ENCODE assay signal across 10 cellular contexts in the genomic region with DNA sequence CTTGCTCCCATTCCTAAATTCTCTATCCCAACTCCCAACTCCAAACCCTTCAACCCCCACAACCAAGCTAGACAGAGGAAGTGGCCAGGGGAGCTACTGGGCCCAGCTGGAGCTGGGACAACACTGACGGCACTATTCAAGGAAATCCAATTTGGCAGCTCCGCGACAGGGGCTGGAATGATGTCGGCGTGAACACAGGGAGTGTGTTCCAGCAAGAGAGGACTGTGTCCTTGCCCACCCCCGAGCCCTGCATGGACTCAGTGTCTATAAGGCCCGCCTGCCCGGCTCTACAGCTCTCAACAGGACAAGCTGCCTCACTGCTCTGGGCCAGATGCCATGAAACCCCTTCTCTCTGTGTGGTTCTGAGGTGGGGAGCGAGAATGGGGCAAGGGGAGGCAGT. TPM values are rescaled to one million over a fixed set of nuclear protein-coding genes. Genes with fewer than 3 reads are reported as not detected.
DNase-seq lines count a peak whose midpoint lies in the region; ATAC-seq and TF ChIP-seq lines count a peak whose summit lies in the region.
"Had no signal": no experiment of that assay in that cellular context is flagged by ENCODE, and none has a peak within 500 bp of the region (broad histone marks: within the 10 kb centered on the region; RNA-seq: fewer than 3 reads in every experiment).

No MANE protein-coding gene starts in this region.

- intact Hi-C loops in colonic mucosa (cut with DNase I) (loop anchor here (10.0 kb wide), 2 partner anchors 116 to 346 kb away; no protein-coding TSS in a partner anchor), lower lobe of right lung (cut with DNase I) (no loop called here)

- H3K36me3 ChIP-seq in Peyer's patch (peaks cover 0 to 70% (median 0%) of the 10 kb centered on the region in 3 donors), colonic mucosa (peaks cover 30% of the 10 kb centered on the region), lower lobe of right lung (peaks cover 97% of the 10 kb centered on the region)

- H3K27ac ChIP-seq in Peyer's patch (peak overlapping the region; percentile 49 to 86 (median 65)), colonic mucosa (peak overlapping the region; percentile 67), lower lobe of right lung (peak overlapping the region; percentile 64), skin epidermis (peak overlapping the region in 14 of 21 experiments; percentile 4 to 80 (median 61))
- H3K27ac ChIP-seq: PC-9 had no signal

- DNase-seq in Peyer's patch (peak in 1 of 3 donors; percentile 49), colonic mucosa (no peak), lower lobe of right lung (no peak), NCI-H345 (lab: John Stamatoyannopoulos, UW) (no peak), NCI-H774 (lab: John Stamatoyannopoulos, UW) (no peak), NCI-H2196 treated with DMSO at 0.1 percent for 48 hours (lab: John Stamatoyannopoulos, UW; ENCODE audit: unreplicated experiment) (no peak)
- no peak for DNase-seq in activated CD4-positive, CD25-positive, alpha-beta regulatory T cell treated with anti-CD3 and anti-CD28 coated beads, Interleukin-2, amount 50 U/mL, for 72 hours
- DNase-seq: activated gamma-delta T cell, PC-9 had no signal

- no peaks in the 10 kb centered on the region for H3K27me3 ChIP-seq in Peyer's patch
- H3K27me3 ChIP-seq in colonic mucosa: no peaks in the 10 kb centered on the region
- H3K27me3 ChIP-seq in lower lobe of right lung (ENCODE audit: low read depth): no peaks in the 10 kb centered on the region

- peaks cover 0 to 67% (median 7%) of the 10 kb centered on the region in 4 donors for H3K4me1 ChIP-seq in Peyer's patch
- H3K4me1 ChIP-seq in colonic mucosa: peaks cover 26% of the 10 kb centered on the region
- H3K4me1 ChIP-seq in lower lobe of right lung: peaks cover 45% of the 10 kb centered on the region

- TF ChIP-seq CTCF in Peyer's patch (IDR thresholded peaks at IDR 0.05): no peak
- no peak for TF ChIP-seq CTCF in colonic mucosa (IDR thresholded peaks at IDR 0.05)
- TF ChIP-seq CTCF in lower lobe of right lung (IDR thresholded peaks at IDR 0.05): no peak

- peak overlapping the region in 1 of 2 donors; percentile 31 for H3K9ac ChIP-seq in colonic mucosa (ENCODE audit: low read depth in 2 of 2, low read length in 2 of 2)

- TF ChIP-seq POLR2A in Peyer's patch (IDR thresholded peaks at IDR 0.05): no peak

- peak; percentile 25 to 31 for ATAC-seq in lower lobe of right lung

- no peak overlapping the region for H3K4me3 ChIP-seq in Peyer's patch
- H3K4me3 ChIP-seq in colonic mucosa: no peak overlapping the region
- no peak overlapping the region for H3K4me3 ChIP-seq in lower lobe of right lung
- no peak overlapping the region for H3K4me3 ChIP-seq in skin epidermis
- H3K4me3 ChIP-seq: PC-9 had no signal

- H3K9me3 ChIP-seq in Peyer's patch: no peaks in the 10 kb centered on the region
- no peaks in the 10 kb centered on the region for H3K9me3 ChIP-seq in colonic mucosa
- H3K9me3 ChIP-seq in lower lobe of right lung: no peaks in the 10 kb centered on the region

RNA-seq across cellular contexts. Expression of a gene that starts 11.3 kb away (rescaled TPM):
- 100 to 1,000 TPM; 136 to 244 (median 171) TPM for total RNA-seq in Peyer's patch
- 100 to 1,000 TPM; 111 to 195 TPM for total RNA-seq in colonic mucosa
- total RNA-seq in lower lobe of right lung: 50.2 TPM

RNA-seq across cellular contexts. Expression of a gene that starts 11.9 kb away (rescaled TPM):
- 10 to 100 TPM; 10.2 to 32.2 (median 13.4) TPM for total RNA-seq in Peyer's patch
- 10 to 100 TPM; 20.0 to 20.3 TPM for total RNA-seq in colonic mucosa
- 28.9 TPM for total RNA-seq in lower lobe of right lung

RNA-seq across cellular contexts. Expression of a gene that starts 21.4 kb away (rescaled TPM):
- 100 to 1,000 TPM; 110 to 361 (median 254) TPM for total RNA-seq in Peyer's patch
- total RNA-seq in colonic mucosa: 100 to 1,000 TPM in 1 of 2 donors, 10 to 100 TPM in 1; 86.8 to 989 TPM
- total RNA-seq in lower lobe of right lung: 297 TPM

RNA-seq across cellular contexts. Expression of a gene that starts 42.0 kb away (rescaled TPM):
- 100 to 1,000 TPM in 3 of 4 donors, 10 to 100 TPM in 1; 69.3 to 201 (median 162) TPM for total RNA-seq in Peyer's patch
- 10 to 100 TPM; 42.9 to 69.3 TPM for total RNA-seq in colonic mucosa
- 190 TPM for total RNA-seq in lower lobe of right lung
